ENCODE assay signal across 21 cellular contexts in the genomic region with DNA sequence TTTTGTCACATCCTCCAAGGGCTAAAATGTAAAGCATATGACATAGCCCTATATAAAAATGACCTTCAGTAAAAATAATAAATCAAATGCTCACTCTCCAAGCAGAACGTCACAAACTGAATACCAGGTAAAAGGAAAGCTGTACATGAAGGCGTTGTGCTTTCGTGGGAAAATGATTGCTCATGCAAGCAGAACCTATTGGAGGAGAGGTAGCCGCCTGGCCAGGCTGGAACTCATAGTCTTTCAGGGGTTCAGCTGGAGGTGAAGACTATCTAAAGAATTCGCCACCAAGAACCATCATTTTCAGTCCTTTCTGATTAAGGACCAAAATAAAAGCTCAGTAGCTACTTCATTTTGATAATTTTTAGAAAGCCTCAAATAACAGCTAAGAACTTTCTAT. TPM values are rescaled to one million over a fixed set of nuclear protein-coding genes. Genes with fewer than 3 reads are reported as not detected.
A peak's percentile ranks its signal among the peaks of the same experiment; 100 is the strongest.
DNase-seq lines count a peak whose midpoint lies in the region; ATAC-seq and TF ChIP-seq lines count a peak whose summit lies in the region.
"Had no signal": no experiment of that assay in that cellular context is flagged by ENCODE, and none has a peak within 500 bp of the region (broad histone marks: within the 10 kb centered on the region; RNA-seq: fewer than 3 reads in every experiment).

No MANE protein-coding gene starts in this region.

- no peaks in the 10 kb centered on the region for H3K36me3 ChIP-seq in CD4-positive, CD25-positive, alpha-beta regulatory T cell (ENCODE audit: control insufficient read depth, insufficient read depth, low read length)
- no peaks in the 10 kb centered on the region for H3K36me3 ChIP-seq in CD8-positive, alpha-beta memory T cell (ENCODE audit: insufficient read depth, low read length)
- no peaks in the 10 kb centered on the region for H3K36me3 ChIP-seq in gastroesophageal sphincter
- H3K36me3 ChIP-seq: prostate gland, thoracic aorta had no signal

- H3K9me3 Mint-ChIP-seq in CD4-positive, CD25-positive, alpha-beta regulatory T cell = no peaks in the 10 kb centered on the region
- H3K9me3 Mint-ChIP-seq in CD8-positive, alpha-beta memory T cell = no peaks in the 10 kb centered on the region
- H3K9me3 Mint-ChIP-seq in activated T-helper 2 cell treated with anti-CD3 and anti-CD28 coated beads, Interferon-gamma antibody, Interleukin-2, Interleukin-4, amounts not matched to agents 10 μg/mL and 5 μg/mL and 100 μg/mL, durations not matched to agents 14 hours and 24 hours and 36 hours = no peaks in the 10 kb centered on the region
- no peaks in the 10 kb centered on the region for H3K9me3 Mint-ChIP-seq in memory B cell
- H3K9me3 Mint-ChIP-seq: endodermal cell, WTC11 had no signal

- H3K4me1 Mint-ChIP-seq in CD4-positive, CD25-positive, alpha-beta regulatory T cell = peaks cover 43 to 98% (median 90%) of the 10 kb centered on the region in 4 donors
- peaks cover 96 to 99% (median 99%) of the 10 kb centered on the region in 3 donors for H3K4me1 Mint-ChIP-seq in CD8-positive, alpha-beta memory T cell
- peaks cover 89% of the 10 kb centered on the region for H3K4me1 Mint-ChIP-seq in activated T-helper 2 cell treated with anti-CD3 and anti-CD28 coated beads, Interferon-gamma antibody, Interleukin-2, Interleukin-4, amounts not matched to agents 10 μg/mL and 5 μg/mL and 100 μg/mL, durations not matched to agents 14 hours and 24 hours and 36 hours (ENCODE audit: low read depth)
- peaks cover 63% of the 10 kb centered on the region for H3K4me1 Mint-ChIP-seq in memory B cell
- H3K4me1 Mint-ChIP-seq: WTC11 had no signal

- POLR2A ChIA-PET in CD8-positive, alpha-beta memory T cell (lab: Charles Lee) = no interaction called here

- no peak for DNase-seq in CD4-positive, CD25-positive, alpha-beta regulatory T cell
- no peak for DNase-seq in CD8-positive, alpha-beta memory T cell
- DNase-seq in activated T-helper 2 cell treated with anti-CD3 and anti-CD28 coated beads, Interferon-gamma antibody, Interleukin-2, Interleukin-4, amounts not matched to agents 10 μg/mL and 5 μg/mL and 100 μg/mL, durations not matched to agents 14 hours and 24 hours and 36 hours (ENCODE audit: low spot score) = no peak
- DNase-seq in memory B cell (ENCODE audit: low spot score in 2 of 2) (no peak), NCI-H1105 (lab: John Stamatoyannopoulos, UW) (no peak)
- DNase-seq: anterior cingulate cortex; Calu3; endodermal cell; islet precursor cell; mammary epithelial cell; NCI-H1417 treated with DMSO at 0.1 percent for 48 hours; NCI-H2171 treated with DMSO at 0.1 percent for 48 hours; NCI-H748 treated with DMSO at 0.1 percent for 48 hours; SHP77 treated with DMSO at 0.1 percent for 48 hours; stimulated activated CD8-positive, alpha-beta memory T cell treated with anti-CD3 and anti-CD28 coated beads, Interleukin-4, amount 100 ng/mL, for 48 hours had no signal

- CTCF ChIA-PET in CD8-positive, alpha-beta memory T cell (lab: Charles Lee) = interaction anchor here (0.7 to 1.6 kb wide), 3 partner anchors 43 to 74 kb away, joined by 3 read pairs; no protein-coding TSS in a partner anchor

- peak overlapping the region; percentile 70 to 81 (median 76) for H3K4me3 Mint-ChIP-seq in CD4-positive, CD25-positive, alpha-beta regulatory T cell
- peak overlapping the region; percentile 57 to 79 (median 71) for H3K4me3 Mint-ChIP-seq in CD8-positive, alpha-beta memory T cell
- peak overlapping the region; percentile 20 for H3K4me3 Mint-ChIP-seq in activated T-helper 2 cell treated with anti-CD3 and anti-CD28 coated beads, Interferon-gamma antibody, Interleukin-2, Interleukin-4, amounts not matched to agents 10 μg/mL and 5 μg/mL and 100 μg/mL, durations not matched to agents 14 hours and 24 hours and 36 hours (ENCODE audit: low read depth)
- no peak overlapping the region for H3K4me3 Mint-ChIP-seq in memory B cell
- H3K4me3 Mint-ChIP-seq: endodermal cell, WTC11 had no signal

- WGBS in gastroesophageal sphincter (ENCODE audit: low coverage in 1 of 2), 2 donors = 82 to 88% methylated on average over 2 to 5 of the region's 5 CpGs

- H3K27ac Mint-ChIP-seq in CD4-positive, CD25-positive, alpha-beta regulatory T cell = peak overlapping the region; percentile 53 to 95 (median 67)
- peak overlapping the region; percentile 84 to 95 (median 91) for H3K27ac Mint-ChIP-seq in CD8-positive, alpha-beta memory T cell
- H3K27ac Mint-ChIP-seq in activated T-helper 2 cell treated with anti-CD3 and anti-CD28 coated beads, Interferon-gamma antibody, Interleukin-2, Interleukin-4, amounts not matched to agents 10 μg/mL and 5 μg/mL and 100 μg/mL, durations not matched to agents 14 hours and 24 hours and 36 hours = peak overlapping the region; percentile 70
- peak overlapping the region; percentile 90 for H3K27ac Mint-ChIP-seq in memory B cell
- H3K27ac Mint-ChIP-seq: endodermal cell, WTC11 had no signal

- peaks cover 9% of the 10 kb centered on the region for H3K36me3 Mint-ChIP-seq in CD4-positive, CD25-positive, alpha-beta regulatory T cell
- H3K36me3 Mint-ChIP-seq in CD8-positive, alpha-beta memory T cell = peaks cover 3 to 18% (median 7%) of the 10 kb centered on the region in 3 donors
- peaks cover 24% of the 10 kb centered on the region for H3K36me3 Mint-ChIP-seq in activated T-helper 2 cell treated with anti-CD3 and anti-CD28 coated beads, Interferon-gamma antibody, Interleukin-2, Interleukin-4, amounts not matched to agents 10 μg/mL and 5 μg/mL and 100 μg/mL, durations not matched to agents 14 hours and 24 hours and 36 hours (ENCODE audit: low read depth)
- H3K36me3 Mint-ChIP-seq in memory B cell = peaks cover 13% of the 10 kb centered on the region
- H3K36me3 Mint-ChIP-seq: WTC11 had no signal

- H3K27me3 ChIP-seq in CD4-positive, CD25-positive, alpha-beta regulatory T cell (ENCODE audit: control insufficient read depth, insufficient read depth, low read length) = no peaks in the 10 kb centered on the region
- no peaks in the 10 kb centered on the region for H3K27me3 ChIP-seq in CD8-positive, alpha-beta memory T cell (ENCODE audit: insufficient read depth, low read length, poor library complexity, severe bottlenecking)
- no peaks in the 10 kb centered on the region for H3K27me3 ChIP-seq in gastroesophageal sphincter

- intact Hi-C loops in activated T-helper 2 cell treated with anti-CD3 and anti-CD28 coated beads, Interferon-gamma antibody, Interleukin-2, Interleukin-4, amounts not matched to agents 10 μg/mL and 5 μg/mL and 100 μg/mL, durations not matched to agents 14 hours and 24 hours and 36 hours (cut with micrococcal nuclease) = no loop called here

- no peaks in the 10 kb centered on the region for H3K27me3 Mint-ChIP-seq in CD4-positive, CD25-positive, alpha-beta regulatory T cell
- no peaks in the 10 kb centered on the region for H3K27me3 Mint-ChIP-seq in CD8-positive, alpha-beta memory T cell
- H3K27me3 Mint-ChIP-seq in activated T-helper 2 cell treated with anti-CD3 and anti-CD28 coated beads, Interferon-gamma antibody, Interleukin-2, Interleukin-4, amounts not matched to agents 10 μg/mL and 5 μg/mL and 100 μg/mL, durations not matched to agents 14 hours and 24 hours and 36 hours (ENCODE audit: low read depth) = no peaks in the 10 kb centered on the region
- no peaks in the 10 kb centered on the region for H3K27me3 Mint-ChIP-seq in memory B cell

- no peak for ATAC-seq in CD4-positive, CD25-positive, alpha-beta regulatory T cell (ENCODE audit: low read depth in 2 of 2)
- no peak for ATAC-seq in memory B cell (ENCODE audit: low read depth)
- ATAC-seq in HG03457 (IDR thresholded peaks at IDR 0.05; ENCODE audit: unreplicated experiment) = no peak
- no peak for ATAC-seq in gastroesophageal sphincter
- no peak for ATAC-seq in HG03097 (IDR thresholded peaks at IDR 0.05; ENCODE audit: low FRiP score, unreplicated experiment)
- ATAC-seq: WTC11 had no signal

- TF ChIP-seq POLR2A in gastroesophageal sphincter (IDR thresholded peaks at IDR 0.05) = no peak

- peak overlapping the region; percentile 72 for H3K4me3 ChIP-seq in CD4-positive, CD25-positive, alpha-beta regulatory T cell (ENCODE audit: low read depth, low read length)
- peak overlapping the region; percentile 20 for H3K4me3 ChIP-seq in CD8-positive, alpha-beta memory T cell (ENCODE audit: low read length)
- no peak overlapping the region for H3K4me3 ChIP-seq in gastroesophageal sphincter
- H3K4me3 ChIP-seq: prostate gland, thoracic aorta had no signal

- no peaks in the 10 kb centered on the region for H3K9me3 ChIP-seq in CD4-positive, CD25-positive, alpha-beta regulatory T cell (ENCODE audit: control insufficient read depth in 2 of 2, low read length in 2 of 2)
- no peaks in the 10 kb centered on the region for H3K9me3 ChIP-seq in CD8-positive, alpha-beta memory T cell (ENCODE audit: low read length)
- H3K9me3 ChIP-seq in gastroesophageal sphincter = no peaks in the 10 kb centered on the region
- H3K9me3 ChIP-seq: prostate gland, thoracic aorta had no signal

- TF ChIP-seq EP300 in gastroesophageal sphincter (IDR thresholded peaks at IDR 0.05) = no peak

- H3K27ac ChIP-seq in CD4-positive, CD25-positive, alpha-beta regulatory T cell (ENCODE audit: insufficient read depth, low read length, poor library complexity, severe bottlenecking) = peak overlapping the region; percentile 68
- no peak overlapping the region for H3K27ac ChIP-seq in CD8-positive, alpha-beta memory T cell (ENCODE audit: low read depth, low read length)
- H3K27ac ChIP-seq in gastroesophageal sphincter = no peak overlapping the region
- H3K27ac ChIP-seq: prostate gland, thoracic aorta had no signal

- peaks cover 94% of the 10 kb centered on the region for H3K4me1 ChIP-seq in CD4-positive, CD25-positive, alpha-beta regulatory T cell (ENCODE audit: control insufficient read depth, insufficient read depth, low read length, poor library complexity, severe bottlenecking)
- H3K4me1 ChIP-seq in CD8-positive, alpha-beta memory T cell (ENCODE audit: insufficient read depth, low read length) = peaks cover 95% of the 10 kb centered on the region
- H3K4me1 ChIP-seq in gastroesophageal sphincter = peaks cover 3 to 87% (median 5%) of the 10 kb centered on the region in 3 donors
- H3K4me1 ChIP-seq: prostate gland had no signal

- no peak for TF ChIP-seq CTCF in gastroesophageal sphincter (IDR thresholded peaks at IDR 0.05)

RNA-seq across cellular contexts. Expression of a gene that starts 44.6 kb away (rescaled TPM):
- total RNA-seq in CD4-positive, CD25-positive, alpha-beta regulatory T cell = 301 TPM
- polyA plus RNA-seq in CD4-positive, CD25-positive, alpha-beta regulatory T cell = 100 to 1,000 TPM in 1 of 4 donors, 10 to 100 TPM in 3; 69.6 to 104 (median 82.8) TPM
- total RNA-seq in CD8-positive, alpha-beta memory T cell = 100 to 1,000 TPM; 142 to 150 TPM
- polyA plus RNA-seq in CD8-positive, alpha-beta memory T cell = 90.1 TPM
- total RNA-seq in activated T-helper 2 cell treated with anti-CD3 and anti-CD28 coated beads, Interferon-gamma antibody, Interleukin-2, Interleukin-4, amounts not matched to agents 10 μg/mL and 5 μg/mL and 100 μg/mL, durations not matched to agents 14 hours and 24 hours and 36 hours = 107 and 120 TPM in 2 replicates
- 10 to 100 TPM; 24.4 to 51.8 (median 35.7) TPM for total RNA-seq in gastroesophageal sphincter

Comparison
In these comparisons a context has a peak if more than half of its experiments do, and no peak if none do; other contexts are left out.
1. H3K4me3 ChIP-seq: peak in CD4-positive, CD25-positive, alpha-beta regulatory T cell (single experiment) and CD8-positive, alpha-beta memory T cell (single experiment); none in gastroesophageal sphincter (0 of 2).
2. Peak in every context shown above with its lines, with median percentiles within 50 percentile points of each other: H3K27ac Mint-ChIP-seq.